Comparison of ENCODE assay signal across 8 cellular contexts in genomic region chr7:151459726-151460473, GRCh38. TPM values are rescaled to one million over a fixed set of nuclear protein-coding genes. Genes with fewer than 3 reads are reported as not detected.
DNase-seq lines count a peak whose midpoint lies in the region; ATAC-seq and TF ChIP-seq lines count a peak whose summit lies in the region.

No MANE protein-coding gene starts in this region.

- H3K36me3 Mint-ChIP-seq in brain, result peaks cover 32% of the 10 kb centered on the region

- H3K9me3 ChIP-seq in HUES64 (ENCODE audit: insufficient read depth, low read depth, low read length), result peaks cover 19% of the 10 kb centered on the region
- H3K9me3 ChIP-seq in iPS-18c (ENCODE audit: control insufficient read depth, insufficient read depth, low read length), result peaks cover 2% of the 10 kb centered on the region
- peaks cover 0 to 4% (median 2%) of the 10 kb centered on the region in 4 donors for H3K9me3 ChIP-seq in sigmoid colon

- peak overlapping the region; percentile 56 to 80 (median 75) for H3K4me3 Mint-ChIP-seq in brain

- H3K4me1 Mint-ChIP-seq in brain, result peaks cover 25% of the 10 kb centered on the region

- H3K4me1 ChIP-seq in HUES64 (ENCODE audit: insufficient read depth, low read length), result peaks cover 29% of the 10 kb centered on the region
- H3K4me1 ChIP-seq in sigmoid colon, result peaks cover 0 to 34% (median 32%) of the 10 kb centered on the region in 4 donors

- WGBS in HUES64, result 57% methylated on average over 25 of the region's 25 CpGs
- WGBS in sigmoid colon, 2 donors, result 5 to 32% methylated on average over 25 of the region's 25 CpGs

- intact Hi-C loops in sigmoid colon (cut with DNase I), result loop anchor here (1.0 to 2.0 kb wide), 4 partner anchors 45 to 299 kb away; partner anchors contain the start of gene RHEB

- peak in 1 of 2 donors; percentile 12 for TF ChIP-seq POLR2A in sigmoid colon (IDR thresholded peaks at IDR 0.05)

- H3K27me3 ChIP-seq in HUES64 (ENCODE audit: insufficient read depth, low read length) (no peaks in the 10 kb centered on the region), sigmoid colon (no peaks in the 10 kb centered on the region)

- peaks cover 15 to 38% (median 26%) of the 10 kb centered on the region in 5 experiments for H3K9me3 Mint-ChIP-seq in brain

- H3K27ac ChIP-seq in 22Rv1 (peak overlapping the region; percentile 39), HUES64 (ENCODE audit: low read depth, low read length) (peak overlapping the region; percentile 62), sigmoid colon (peak overlapping the region; percentile 85 to 98 (median 96))

- TF ChIP-seq EP300 in sigmoid colon (IDR thresholded peaks at IDR 0.05), result peak; percentile 70 to 99 (median 92)

- DNase-seq in sigmoid colon, result peak; percentile 98
- no peak for DNase-seq in NCI-H1417 (lab: John Stamatoyannopoulos, UW)
- no peak for DNase-seq in NK-92 treated with Interleukin-12 subunit alpha and Interleukin-12 subunit beta, amount 100 ng/mL, for 24 hours (lab: John Stamatoyannopoulos, UW)

- peak overlapping the region; percentile 46; the same call in 1 of the 2 replicates for H3K9ac ChIP-seq in HUES64 (ENCODE audit: low read depth, low read length)

- peak overlapping the region; percentile 82 to 93 (median 90) for H3K27ac Mint-ChIP-seq in brain

- TF ChIP-seq CTCF in 22Rv1 (IDR thresholded peaks at IDR 0.05) (peak; percentile 32), brain (conservative IDR thresholded peaks at IDR 0.05) (peak; percentile 45 to 51), sigmoid colon (IDR thresholded peaks at IDR 0.05) (peak in 2 of 4 experiments; percentile 13 to 23)

- H3K27me3 Mint-ChIP-seq in brain, result peaks cover 4% of the 10 kb centered on the region

- no peak for ATAC-seq in GM18858 (IDR thresholded peaks at IDR 0.05; ENCODE audit: unreplicated experiment)

- H3K4me3 ChIP-seq in HUES64 (ENCODE audit: low read length) (no peak overlapping the region), iPS-18c (ENCODE audit: insufficient read depth, low read depth, low read length) (peak overlapping the region; percentile 11; the same call in 1 of the 2 replicates), sigmoid colon (peak overlapping the region in 3 of 4 donors; percentile 13 to 29 (median 27))

- H3K36me3 ChIP-seq in HUES64 (ENCODE audit: insufficient read depth, low read length) (peaks cover 16% of the 10 kb centered on the region), sigmoid colon (peaks cover 0 to 11% (median 0%) of the 10 kb centered on the region in 4 donors)

RNA-seq across cellular contexts. Expression of gene CRYGN, which starts 20.0 kb away (rescaled TPM):
- 0.40 TPM for polyA plus RNA-seq in HUES64 (2013, experiment 1 of 2)
- polyA plus RNA-seq in HUES64 (2013, experiment 2 of 2), result 1.1 TPM
- polyA plus RNA-seq in brain (ENCODE audit: insufficient read depth, low read depth, low replicate concordance) (0.70 TPM), sigmoid colon (under 1 TPM in 2 of 3 donors, not detected in 1; 0.17 to 0.60 TPM)
- 1 to 10 TPM in 2 of 4 donors, not detected in 2; 1.4 to 1.8 TPM for total RNA-seq in sigmoid colon

RNA-seq across cellular contexts. Expression of gene WDR86, which starts 50.1 kb away (rescaled TPM):
- polyA plus RNA-seq in HUES64 (2013, experiment 1 of 2), result 8.7 TPM
- 10.9 TPM for polyA plus RNA-seq in HUES64 (2013, experiment 2 of 2)
- polyA plus RNA-seq in brain (ENCODE audit: insufficient read depth, low read depth, low replicate concordance) (4.1 TPM), sigmoid colon (1 to 10 TPM in 2 of 3 donors, under 1 TPM in 1; 0.46 to 4.2 (median 2.1) TPM)
- total RNA-seq in sigmoid colon, result 10 to 100 TPM; 14.4 to 23.8 (median 16.9) TPM

RNA-seq across cellular contexts. Expression of gene RHEB, which starts 59.8 kb away (rescaled TPM):
- 94.5 TPM for polyA plus RNA-seq in HUES64 (2013, experiment 1 of 2)
- polyA plus RNA-seq in HUES64 (2013, experiment 2 of 2), result 105 TPM
- polyA plus RNA-seq in brain (ENCODE audit: insufficient read depth, low read depth, low replicate concordance), result 145 TPM
- 100 to 1,000 TPM; 121 to 162 (median 136) TPM for total RNA-seq in sigmoid colon
- 100 to 1,000 TPM in 1 of 3 donors, 10 to 100 TPM in 2; 48.3 to 110 (median 91.3) TPM for polyA plus RNA-seq in sigmoid colon

Comparison
In these comparisons a context has a peak if more than half of its experiments do, and no peak if none do; other contexts are left out.
1. H3K27ac ChIP-seq: peak in every context shown above with its lines; median percentile 96 in sigmoid colon; 62 in HUES64; 39 in 22Rv1.